Comparison of ENCODE assay signal across 8 cellular contexts in the genomic region with DNA sequence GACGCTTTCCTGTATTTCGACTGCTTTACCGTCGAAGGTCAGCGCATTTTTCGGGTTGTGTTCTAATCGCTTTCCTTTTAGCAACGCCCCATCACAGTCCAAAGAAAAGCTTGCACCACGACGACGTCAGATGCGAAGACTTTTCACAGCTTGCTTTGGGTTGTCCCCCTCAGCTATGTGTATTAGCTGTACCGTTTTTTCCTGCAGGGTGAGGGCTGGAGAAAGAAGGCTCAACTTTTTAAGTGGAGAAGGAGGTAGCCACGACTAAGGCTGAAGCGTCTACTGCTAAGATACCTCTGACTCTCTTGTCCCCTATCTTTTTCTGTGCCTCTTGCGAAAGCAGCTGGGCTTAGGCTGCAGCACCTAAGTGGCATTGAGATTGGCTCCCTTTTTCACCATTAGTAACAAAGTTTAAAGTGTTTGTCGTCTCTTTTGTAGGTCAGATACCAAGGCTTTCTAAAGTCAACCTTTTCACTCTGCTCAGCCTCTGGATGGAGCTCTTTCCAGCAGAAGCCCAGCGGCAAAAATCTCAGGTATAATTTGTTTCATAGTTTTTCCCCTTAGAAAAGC. TPM values are rescaled to one million over a fixed set of nuclear protein-coding genes. Genes with fewer than 3 reads are reported as not detected.
A peak's percentile ranks its signal among the peaks of the same experiment; 100 is the strongest.
DNase-seq lines count a peak whose midpoint lies in the region; ATAC-seq and TF ChIP-seq lines count a peak whose summit lies in the region.

No MANE protein-coding gene starts in this region.

- peak; percentile 17 for TF ChIP-seq CTCF in BE2C (IDR thresholded peaks at IDR 0.05; ENCODE audit: low read depth, low read length)

- DNase-seq in BE2C (no peak), amniotic epithelial cell (ENCODE audit: low read depth) (peak; percentile 24), iPS DF 6.9 (ENCODE audit: low read depth, low spot score) (no peak), NCI-H1105 treated with DMSO at 0.1 percent for 48 hours (lab: John Stamatoyannopoulos, UW) (no peak)

- peak overlapping the region; percentile 97 for H3K4me2 ChIP-seq in skeletal muscle satellite cell (ENCODE audit: low read length)

- no peaks in the 10 kb centered on the region for H3K9me3 ChIP-seq in BE2C
- no peaks in the 10 kb centered on the region for H3K9me3 ChIP-seq in KOPT-K1 (ENCODE audit: insufficient read depth, low read length, poor library complexity, severe bottlenecking)
- no peaks in the 10 kb centered on the region for H3K9me3 ChIP-seq in iPS DF 6.9 (ENCODE audit: control insufficient read depth, insufficient read depth, low read length)
- no peaks in the 10 kb centered on the region for H3K9me3 ChIP-seq in skeletal muscle satellite cell (replicated peaks; ENCODE audit: low read length)

- no peaks in the 10 kb centered on the region for H3K36me3 ChIP-seq in BE2C
- H3K36me3 ChIP-seq in KOPT-K1 (ENCODE audit: insufficient read depth, low read length) = peaks cover 22% of the 10 kb centered on the region
- H3K36me3 ChIP-seq in iPS DF 6.9 (ENCODE audit: control insufficient read depth, insufficient read depth, low read length) = no peaks in the 10 kb centered on the region
- no peaks in the 10 kb centered on the region for H3K36me3 ChIP-seq in skeletal muscle satellite cell (ENCODE audit: insufficient read depth, low read length)

- peak overlapping the region; percentile 89 for H3K9ac ChIP-seq in skeletal muscle satellite cell (ENCODE audit: low read depth, low read length)

- H3K27me3 ChIP-seq in BE2C (peaks cover 3% of the 10 kb centered on the region), iPS DF 6.9 (ENCODE audit: control insufficient read depth, insufficient read depth, low read length) (no peaks in the 10 kb centered on the region), skeletal muscle satellite cell (ENCODE audit: control insufficient read depth, insufficient read depth, low read length) (peaks cover 6% of the 10 kb centered on the region)

- H3K4me1 ChIP-seq in BE2C (no peaks in the 10 kb centered on the region; the same call in 1 of the 2 replicates), iPS DF 6.9 (ENCODE audit: control insufficient read depth, insufficient read depth, low read length) (no peaks in the 10 kb centered on the region), skeletal muscle satellite cell (ENCODE audit: control insufficient read depth, insufficient read depth, low read length) (no peaks in the 10 kb centered on the region)

- peak; percentile 4 for ATAC-seq in GM18909 (IDR thresholded peaks at IDR 0.05; ENCODE audit: poor library complexity, unreplicated experiment)
- no peak for ATAC-seq in GM21737 (IDR thresholded peaks at IDR 0.05; ENCODE audit: unreplicated experiment)

- H3K27ac ChIP-seq in KOPT-K1 (ENCODE audit: low read depth, low read length, poor library complexity, severe bottlenecking) = peak overlapping the region; percentile 78
- H3K27ac ChIP-seq in iPS DF 6.9 (ENCODE audit: low read length) = no peak overlapping the region

- H3K4me3 ChIP-seq in BE2C (ENCODE audit: low read depth, low read length) (peak overlapping the region; percentile 98), iPS DF 6.9 (ENCODE audit: low read length) (peak overlapping the region; percentile 68; the same call in 1 of the 2 replicates), skeletal muscle satellite cell (ENCODE audit: low read length) (peak overlapping the region; percentile 90)

- no CpG with 5 or more reads among the region's 18 CpGs for WGBS in iPS DF 6.9 (ENCODE audit: insufficient coverage, insufficient read length)

RNA-seq across cellular contexts. Expression of a gene that starts 0.8 kb away (rescaled TPM):
- polyA plus RNA-seq in BE2C (2012; ENCODE audit: insufficient read depth, insufficient read length, low read depth) = 8.2 TPM
- 1.3 and 2.3 TPM in 2 replicates for total RNA-seq in skeletal muscle satellite cell (2012; rRNA removed)

RNA-seq across cellular contexts. Expression of a gene that starts 28.4 kb away (rescaled TPM):
- not detected for polyA plus RNA-seq in BE2C (2012; ENCODE audit: insufficient read depth, insufficient read length, low read depth)
- not detected in 2 replicates for total RNA-seq in skeletal muscle satellite cell (2012; rRNA removed)
